ENCODE assay signal across 18 cellular contexts in genomic region chr5:179263391-179264052, GRCh38.
DNase-seq lines count a peak whose midpoint lies in the region; ATAC-seq and TF ChIP-seq lines count a peak whose summit lies in the region.
"Had no signal": no experiment of that assay in that cellular context is flagged by ENCODE, and none has a peak within 500 bp of the region (broad histone marks: within the 10 kb centered on the region; RNA-seq: fewer than 3 reads in every experiment).

No MANE protein-coding gene starts in this region.

- ATAC-seq in left cardiac atrium (no peak), HG03521 (IDR thresholded peaks at IDR 0.05; ENCODE audit: unreplicated experiment) (no peak)
- ATAC-seq: stimulated activated naive CD8-positive, alpha-beta T cell treated with anti-CD3 and anti-CD28 coated beads, Interleukin-15, amount 100 ng/mL, for 72 hours had no signal

- TF ChIP-seq EP300 in ovary (IDR thresholded peaks at IDR 0.05), result no peak

- no peak overlapping the region for H3K4me3 ChIP-seq in right atrium auricular region
- no peak overlapping the region for H3K4me3 ChIP-seq in ovary
- no peak overlapping the region for H3K4me3 ChIP-seq in uterus
- H3K4me3 ChIP-seq: cardiac muscle cell, lung, SJSA1 had no signal

- H3K4me1 ChIP-seq in right atrium auricular region, result peaks cover 0 to 32% of the 10 kb centered on the region in 2 donors
- peaks cover 39% of the 10 kb centered on the region for H3K4me1 ChIP-seq in ovary (ENCODE audit: insufficient read depth)
- peaks cover 21 to 27% of the 10 kb centered on the region in 2 donors for H3K4me1 ChIP-seq in uterus

- DNase-seq in cardiac septum (ENCODE audit: low spot score) (peak; percentile 51), right atrium auricular region (ENCODE audit: low spot score) (no peak), left cardiac atrium (peak; percentile 20), ovary (peak in 3 of 5 donors; percentile 24 to 67 (median 62)), uterus (peak; percentile 44 to 64), NCI-H526 (lab: John Stamatoyannopoulos, UW) (no peak)
- no peak for DNase-seq in activated CD4-positive, alpha-beta T cell treated with anti-CD3 and anti-CD28 coated beads for 1 hour
- DNase-seq: activated naive CD4-positive, alpha-beta T cell; C1 segment of cervical spinal cord; NCI-H1105 treated with DMSO at 0.1 percent for 48 hours; NCI-H2081; NCI-H446 treated with DMSO at 0.1 percent for 48 hours; NK-92 treated with Interleukin-12 subunit alpha and Interleukin-12 subunit beta, amount 100 ng/mL, for 24 hours had no signal

- no peaks in the 10 kb centered on the region for H3K36me3 ChIP-seq in right atrium auricular region
- H3K36me3 ChIP-seq in ovary, result no peaks in the 10 kb centered on the region
- H3K36me3 ChIP-seq in uterus, result no peaks in the 10 kb centered on the region
- H3K36me3 ChIP-seq: cardiac muscle cell, SJSA1 had no signal

- H3K9me3 ChIP-seq in right atrium auricular region (no peaks in the 10 kb centered on the region), ovary (no peaks in the 10 kb centered on the region), uterus (no peaks in the 10 kb centered on the region)

- 56 to 64% (median 62%) methylated on average over 23 of the region's 23 CpGs for WGBS in ovary, 3 donors

- TF ChIP-seq CTCF in right atrium auricular region (IDR thresholded peaks at IDR 0.05), result no peak
- no peak for TF ChIP-seq CTCF in ovary (IDR thresholded peaks at IDR 0.05)
- TF ChIP-seq CTCF in uterus (IDR thresholded peaks at IDR 0.05), result no peak

- TF ChIP-seq POLR2A in ovary (IDR thresholded peaks at IDR 0.05) (no peak), uterus (IDR thresholded peaks at IDR 0.05) (no peak)

- no peaks in the 10 kb centered on the region for H3K27me3 ChIP-seq in right atrium auricular region
- H3K27me3 ChIP-seq in ovary, result no peaks in the 10 kb centered on the region
- no peaks in the 10 kb centered on the region for H3K27me3 ChIP-seq in uterus
- H3K27me3 ChIP-seq: cardiac muscle cell, SJSA1 had no signal

- no peak overlapping the region for H3K27ac ChIP-seq in right atrium auricular region
- no peak overlapping the region for H3K27ac ChIP-seq in ovary
- H3K27ac ChIP-seq in uterus, result peak overlapping the region; percentile 88 to 91
- H3K27ac ChIP-seq: cardiac muscle cell, SJSA1 had no signal

- intact Hi-C loops in cardiac septum (cut with DNase I) (no loop called here), left cardiac atrium (cut with DNase I) (no loop called here), ovary (cut with DNase I) (no loop called here), uterus (cut with DNase I; ENCODE audit: low total_unique reads) (no loop called here)

Comparison
In these comparisons a context has a peak if more than half of its experiments do, and no peak if none do; other contexts are left out.
1. DNase-seq: peak in cardiac septum (single experiment), left cardiac atrium (single experiment), ovary (3 of 5) and uterus (2 of 2); none in right atrium auricular region (single experiment), NCI-H526 (0 of 2) and activated CD4-positive, alpha-beta T cell treated with anti-CD3 and anti-CD28 coated beads for 1 hour (single experiment).
2. H3K27ac ChIP-seq: peak in uterus (2 of 2); none in right atrium auricular region (0 of 2) and ovary (0 of 2).